Comparison of ENCODE assay signal across 8 cellular contexts in genomic region chr1:1347663-1348419, GRCh38. TPM values are rescaled to one million over a fixed set of nuclear protein-coding genes. Genes with fewer than 3 reads are reported as not detected.
A peak's percentile ranks its signal among the peaks of the same experiment; 100 is the strongest.
DNase-seq lines count a peak whose midpoint lies in the region; ATAC-seq and TF ChIP-seq lines count a peak whose summit lies in the region.

No MANE protein-coding gene starts in this region.

- TF ChIP-seq CTCF in AG04449 (IDR thresholded peaks at IDR 0.05; ENCODE audit: insufficient read depth, low read length, missing control alignments) (no peak), body of pancreas (IDR thresholded peaks at IDR 0.05) (no peak), left lung (IDR thresholded peaks at IDR 0.05) (no peak), transverse colon (IDR thresholded peaks at IDR 0.05) (no peak)

- H3K9me3 ChIP-seq in HUES48 (ENCODE audit: control insufficient read depth, insufficient read depth, low read length) (no peaks in the 10 kb centered on the region), body of pancreas (no peaks in the 10 kb centered on the region), left lung (no peaks in the 10 kb centered on the region), transverse colon (no peaks in the 10 kb centered on the region)

- peak overlapping the region; percentile 64 for H3K27ac ChIP-seq in HUES48 (ENCODE audit: low read depth, low read length)
- H3K27ac ChIP-seq in body of pancreas, result peak overlapping the region; percentile 67 to 88 (median 82)
- peak overlapping the region; percentile 59 to 61 for H3K27ac ChIP-seq in left lung
- peak overlapping the region; percentile 81 to 91 (median 87) for H3K27ac ChIP-seq in transverse colon

- WGBS in body of pancreas, 2 donors, result 17% methylated on average over 7 to 26 of the region's 26 CpGs
- WGBS in transverse colon (ENCODE audit: low coverage in 1 of 2), 2 donors, result 25% methylated on average over 22 of the region's 26 CpGs; no CpG with 5 or more reads in 1 of the 2 donors

- DNase-seq in AG04449 (ENCODE audit: low read depth, low spot score) (no peak), body of pancreas (peak; percentile 59 to 81 (median 75)), left lung (peak; percentile 70 to 84), transverse colon (peak; percentile 82), cortex of kidney (lab: John Stamatoyannopoulos, UW) (no peak)
- no peak for DNase-seq in activated CD4-positive, CD25-positive, alpha-beta regulatory T cell (lab: John Stamatoyannopoulos, UW)

- POLR2A ChIA-PET in AG04449 (lab: Yijun Ruan, JAX), result interaction anchor here (0.7 to 1.6 kb wide), 7 partner anchors 10 to 52 kb away, joined by 3 to 9 read pairs (median 4); partner anchors contain the start of genes AURKAIP1 and MXRA8

- in situ Hi-C loops in transverse colon (cut with MboI; ENCODE audit: low pct_ligation_motif_present in 1 of 4, low pct_unique_long_range_greater_than_20kb in 1 of 4, low sequenced_read_pairs in 3 of 4), result no loop called here

- no peak overlapping the region; the same call in 1 of the 2 replicates for H3K9ac ChIP-seq in HUES48 (ENCODE audit: low read depth, low read length)

- intact Hi-C loops in body of pancreas (cut with DNase I), result no loop called here
- intact Hi-C loops in left lung (cut with DNase I), result no loop called here
- intact Hi-C loops in transverse colon (cut with DNase I; ENCODE audit: low total_unique reads), result no loop called here

- H3K4me3 ChIP-seq in AG04449 (ENCODE audit: low read depth, low read length) (peak overlapping the region; percentile 75), HUES48 (ENCODE audit: low read depth, low read length) (peak overlapping the region; percentile 83), body of pancreas (peak overlapping the region; percentile 2 to 56), left lung (peak overlapping the region; percentile 55 to 63), transverse colon (peak overlapping the region; percentile 81 to 89 (median 86))

- peaks cover 5% of the 10 kb centered on the region; the same call in 1 of the 2 replicates for H3K27me3 ChIP-seq in HUES48 (ENCODE audit: control insufficient read depth, insufficient read depth, low read length)
- peaks cover 0 to 7% of the 10 kb centered on the region in 2 donors for H3K27me3 ChIP-seq in body of pancreas
- peaks cover 0 to 16% of the 10 kb centered on the region in 2 donors for H3K27me3 ChIP-seq in left lung
- H3K27me3 ChIP-seq in transverse colon, result peaks cover 1% of the 10 kb centered on the region

- H3K36me3 ChIP-seq in HUES48 (ENCODE audit: control insufficient read depth, insufficient read depth, low read length), result no peaks in the 10 kb centered on the region
- H3K36me3 ChIP-seq in body of pancreas (replicated peaks in 1 of 2; ENCODE audit: insufficient read depth in 1 of 2, low read depth in 2 of 2), result no peaks in the 10 kb centered on the region
- H3K36me3 ChIP-seq in left lung, result no peaks in the 10 kb centered on the region
- H3K36me3 ChIP-seq in transverse colon, result no peaks in the 10 kb centered on the region

- H3K4me1 ChIP-seq in HUES48 (ENCODE audit: control insufficient read depth, insufficient read depth, low read length) (peaks cover 20% of the 10 kb centered on the region), body of pancreas (peaks cover 46% of the 10 kb centered on the region), left lung (peaks cover 21 to 62% of the 10 kb centered on the region in 2 donors), transverse colon (peaks cover 34 to 49% (median 39%) of the 10 kb centered on the region in 4 donors)

- ATAC-seq in body of pancreas (peak; percentile 40), left lung (peak; percentile 62), HG02938 (IDR thresholded peaks at IDR 0.05; ENCODE audit: unreplicated experiment) (no peak)

- no peak for TF ChIP-seq EP300 in transverse colon (IDR thresholded peaks at IDR 0.05; ENCODE audit: low read depth)

- TF ChIP-seq POLR2A in body of pancreas (IDR thresholded peaks at IDR 0.05) (peak; percentile 45 to 69 (median 58)), transverse colon (IDR thresholded peaks at IDR 0.05) (peak; percentile 49)

- CTCF ChIA-PET in AG04449 (lab: Yijun Ruan, JAX), result interaction anchor here (0.9 to 8.3 kb wide), 11 partner anchors 9 to 158 kb away, joined by 3 to 138 read pairs (median 4); partner anchors contain the start of genes AURKAIP1, MXRA8 and TAS1R3

RNA-seq across cellular contexts. Expression of gene DVL1, which starts 1.4 kb away (rescaled TPM):
- total RNA-seq in body of pancreas, result 10 to 100 TPM; 58.1 to 84.4 TPM
- 10 to 100 TPM; 67.4 to 81.2 TPM for total RNA-seq in left lung
- 100 to 1,000 TPM; 103 to 182 (median 115) TPM for total RNA-seq in transverse colon

RNA-seq across cellular contexts. Expression of gene MXRA8, which starts 10.5 kb away (rescaled TPM):
- total RNA-seq in body of pancreas (10 to 100 TPM; 23.3 to 48.5 TPM), left lung (100 to 1,000 TPM in 1 of 2 donors, 10 to 100 TPM in 1; 78.3 to 129 TPM), transverse colon (100 to 1,000 TPM in 1 of 4 donors, 10 to 100 TPM in 3; 31.1 to 145 (median 57.1) TPM)

RNA-seq across cellular contexts. Expression of gene TAS1R3, which starts 16.8 kb away (rescaled TPM):
- under 1 TPM in 1 of 2 donors, not detected in 1; 0.26 TPM for total RNA-seq in body of pancreas
- total RNA-seq in left lung, result under 1 TPM; 0.20 to 0.37 TPM
- 1 to 10 TPM in 2 of 4 donors, under 1 TPM in 1, not detected in 1; 0.40 to 2.0 (median 1.9) TPM for total RNA-seq in transverse colon

RNA-seq across cellular contexts. Expression of gene CPTP, which starts 23.2 kb away (rescaled TPM):
- 10 to 100 TPM; 15.6 to 33.0 TPM for total RNA-seq in body of pancreas
- 10 to 100 TPM; 24.5 to 25.2 TPM for total RNA-seq in left lung
- total RNA-seq in transverse colon, result 100 to 1,000 TPM in 1 of 4 donors, 10 to 100 TPM in 3; 48.0 to 134 (median 77.7) TPM

RNA-seq across cellular contexts. Expression of gene INTS11, which starts 23.4 kb away (rescaled TPM):
- total RNA-seq in body of pancreas (100 to 1,000 TPM in 1 of 2 donors, 10 to 100 TPM in 1; 89.0 to 189 TPM), left lung (10 to 100 TPM; 67.0 to 90.4 TPM), transverse colon (100 to 1,000 TPM; 118 to 424 (median 140) TPM)

Comparison
In these comparisons a context has a peak if more than half of its experiments do, and no peak if none do; other contexts are left out.
1. DNase-seq: peak in body of pancreas (4 of 4), left lung (2 of 2) and transverse colon (single experiment); none in AG04449 (single experiment), cortex of kidney (single experiment) and activated CD4-positive, CD25-positive, alpha-beta regulatory T cell (0 of 4).
2. H3K4me3 ChIP-seq: peak in every context shown above with its lines; median percentile 86 in transverse colon; 83 in HUES48; 75 in AG04449; 59 in left lung; 29 in body of pancreas.
3. Peak in every context shown above with its lines, with median percentiles within 50 percentile points of each other: H3K27ac ChIP-seq.